ENCODE assay signal across 10 cellular contexts in the genomic region with DNA sequence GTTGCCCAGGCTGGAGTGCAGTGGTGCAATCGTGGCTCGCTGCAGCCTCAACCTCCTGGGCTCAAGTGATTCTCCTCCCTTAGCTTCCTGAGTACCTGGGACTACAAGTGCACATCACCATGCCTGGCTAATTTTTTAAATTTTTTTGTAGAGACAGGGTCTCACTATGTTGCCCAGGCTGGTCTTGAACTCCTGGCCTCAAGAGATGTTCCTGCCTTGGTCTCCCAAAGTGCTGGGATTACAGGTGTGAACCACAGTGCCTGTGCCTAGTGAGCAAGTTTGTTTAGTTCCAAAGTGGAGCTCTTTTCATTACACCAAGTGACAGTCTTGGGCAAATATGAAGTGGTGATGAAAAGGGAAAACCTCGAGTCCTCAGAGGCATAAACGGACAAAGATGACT. TPM values are rescaled to one million over a fixed set of nuclear protein-coding genes. Genes with fewer than 3 reads are reported as not detected.
DNase-seq lines count a peak whose midpoint lies in the region; ATAC-seq, FAIRE-seq and TF ChIP-seq lines count a peak whose summit lies in the region.
"Not testable (repeated sequence)": the region's sequence is repeated elsewhere in the genome, so short reads cannot be mapped to it uniquely, and the experiment has no call there.
"Had no signal": no experiment of that assay in that cellular context is flagged by ENCODE, and none has a peak within 500 bp of the region (broad histone marks: within the 10 kb centered on the region; RNA-seq: fewer than 3 reads in every experiment).

No MANE protein-coding gene starts in this region.

- not testable (repeated sequence) for H3K27me3 ChIP-seq in H9 (ENCODE audit: insufficient read depth, low read length); astrocyte (ENCODE audit: insufficient read depth, low read length); muscle layer of colon (ENCODE audit: control insufficient read depth in 1 of 2, insufficient read depth in 2 of 2, low read length in 2 of 2); psoas muscle (ENCODE audit: insufficient read depth in 3 of 3, low read length in 2 of 3)

- not testable (repeated sequence) for TF ChIP-seq POLR2A in A549 (IDR thresholded peaks at IDR 0.05; ENCODE audit: low read length)

- not testable (repeated sequence) for H2AFZ ChIP-seq in H9 (ENCODE audit: low read length); OCI-LY7 (ENCODE audit: low read length); astrocyte (ENCODE audit: low read depth, low read length)

- H4K91ac ChIP-seq in H9 (ENCODE audit: insufficient read length, low read depth, low read length), result not testable (repeated sequence)

- 94% methylated on average over 4 of the region's 4 CpGs for WGBS in A549 (ENCODE audit: missing lambda C conversion rate)
- WGBS in H9 (ENCODE audit: extremely low coverage, insufficient read length, low lambda C conversion rate), result no CpG with 5 or more reads among the region's 4 CpGs
- WGBS in psoas muscle, 3 donors, result 67 to 70% (median 70%) methylated on average over 4 of the region's 4 CpGs

- FAIRE-seq in A549 (lab: Jason Lieb, UNC); astrocyte (lab: Jason Lieb, UNC): not testable (repeated sequence)

- H3K9me3 ChIP-seq in A549; H9 (ENCODE audit: control insufficient read depth, low read depth, low read length); OCI-LY7 (ENCODE audit: low read length); astrocyte (ENCODE audit: insufficient read depth, low read depth, low read length); muscle layer of colon (ENCODE audit: low read length); psoas muscle: not testable (repeated sequence)

- not testable (repeated sequence) for TF ChIP-seq RAD21 in A549 (conservative IDR thresholded peaks at IDR 0.05 in 1 of 2, IDR thresholded peaks at IDR 0.05 in 1 of 2)

- H2AK5ac ChIP-seq in H9 (ENCODE audit: insufficient read length, low read length), result not testable (repeated sequence)

- not testable (repeated sequence) for H3K23me2 ChIP-seq in H9 (ENCODE audit: insufficient read length, low read depth, low read length, poor library complexity, severe bottlenecking)

- H3K4ac ChIP-seq in H9 (ENCODE audit: low read depth, low read length), result not testable (repeated sequence)

- intact Hi-C loops in OCI-LY7 (cut with micrococcal nuclease; ENCODE audit: unreplicated experiment), result not testable (repeated sequence)
- intact Hi-C loops in psoas muscle (cut with DNase I), result loop anchor here in 1 of 2 donors (5.0 kb wide), 1 partner anchor 110 kb away; a partner anchor contains a TSS

- ATAC-seq in A549, psoas muscle: not testable (repeated sequence)

- H3K27ac Mint-ChIP-seq in H9; activated CD4-positive, alpha-beta memory T cell treated with anti-CD3 and anti-CD28 coated beads, Interleukin-2, amount 10 ng/mL, durations not matched to agents 7 days and 5 days; astrocyte (ENCODE audit: unreplicated experiment): not testable (repeated sequence)

- peaks cover 17% of the 10 kb centered on the region; the same call in 1 of the 2 replicates for H3K79me2 ChIP-seq in H9 (ENCODE audit: insufficient read depth, low read length)
- peaks cover 38% of the 10 kb centered on the region for H3K79me2 ChIP-seq in OCI-LY7 (ENCODE audit: insufficient read depth, low read depth, low read length)
- H3K79me2 ChIP-seq in astrocyte (ENCODE audit: insufficient read depth, low read length), result peaks cover 74% of the 10 kb centered on the region

- not testable (repeated sequence) for TF ChIP-seq EP300 in A549 (IDR thresholded peaks at IDR 0.05)

- not testable (repeated sequence) for H3K36me3 ChIP-seq in OCI-LY7 (ENCODE audit: insufficient read depth, low read length); astrocyte (ENCODE audit: insufficient read depth, low read length); muscle layer of colon (ENCODE audit: insufficient read depth, low read length)
- H3K36me3 ChIP-seq in psoas muscle (ENCODE audit: insufficient read depth in 1 of 2, low read depth in 1 of 2), result peaks cover 0 to 11% of the 10 kb centered on the region in 2 donors

- H3K4me3 Mint-ChIP-seq in H9, result peak overlapping the region; percentile 91 to 92; a peak in 1 of 5 replicates
- H3K4me3 Mint-ChIP-seq in activated CD4-positive, alpha-beta memory T cell treated with anti-CD3 and anti-CD28 coated beads, Interleukin-2, amount 10 ng/mL, durations not matched to agents 7 days and 5 days, result peak overlapping the region; percentile 94
- peak overlapping the region; percentile 95 for H3K4me3 Mint-ChIP-seq in astrocyte (ENCODE audit: unreplicated experiment)

- H3K14ac ChIP-seq in H9 (ENCODE audit: insufficient read depth, low read length), result not testable (repeated sequence)

- H4K5ac ChIP-seq in H9 (ENCODE audit: insufficient read length, low read depth, low read length), result not testable (repeated sequence)

- H3K9ac ChIP-seq in H9 (ENCODE audit: extremely low read depth, insufficient read length, low read length), result not testable (repeated sequence)
- H3K9ac ChIP-seq in astrocyte (ENCODE audit: low read length) (peak overlapping the region; percentile 95), muscle layer of colon (ENCODE audit: low read length) (peak overlapping the region; percentile 79)

- H2BK12ac ChIP-seq in H9 (ENCODE audit: insufficient read length, low read depth, low read length), result not testable (repeated sequence)

- not testable (repeated sequence) for H3K27ac ChIP-seq in A549; H9 (ENCODE audit: insufficient read length, low read depth, low read length); OCI-LY7 (ENCODE audit: low read depth, low read length, poor library complexity, severe bottlenecking); astrocyte (ENCODE audit: low read depth, low read length); muscle layer of colon (ENCODE audit: low read depth, low read length); psoas muscle

- H2BK5ac ChIP-seq in H9 (ENCODE audit: insufficient read length, low read length), result not testable (repeated sequence)

- not testable (repeated sequence) for H3K79me1 ChIP-seq in H9 (ENCODE audit: insufficient read depth, low read depth, low read length, poor library complexity, severe bottlenecking)

- POLR2A ChIA-PET in A549 (lab: Yijun Ruan, JAX), result not testable (repeated sequence)
- POLR2A ChIA-PET in OCI-LY7 (lab: Charles Lee), result interaction anchor here (1.3 kb wide), 1 partner anchor 83 kb away, joined by 3 read pairs; a partner anchor contains a TSS
- POLR2A ChIA-PET in activated CD4-positive, alpha-beta memory T cell treated with anti-CD3 and anti-CD28 coated beads, Interleukin-2, amount 10 ng/mL, durations not matched to agents 7 days and 5 days (lab: Charles Lee), result interaction anchor here (0.6 to 1.4 kb wide), 5 partner anchors 9 to 258 kb away, joined by 3 to 5 read pairs (median 4); a partner anchor contains a TSS

- H3K18ac ChIP-seq in H9 (ENCODE audit: insufficient read length, low read depth, low read length), result not testable (repeated sequence)

- DNase-seq in A549 (ENCODE audit: low read depth in 1 of 2, low spot score in 1 of 2); H9; OCI-LY7 (ENCODE audit: low spot score); activated CD4-positive, alpha-beta memory T cell treated with anti-CD3 and anti-CD28 coated beads, Interleukin-2, amount 10 ng/mL, durations not matched to agents 7 days and 5 days; astrocyte (ENCODE audit: low read depth); fibroblast of pulmonary artery (ENCODE audit: low read depth); psoas muscle: not testable (repeated sequence)

- not testable (repeated sequence) for H3K56ac ChIP-seq in H9 (ENCODE audit: insufficient read length, low read depth, low read length)

- CTCF ChIA-PET in A549 (lab: Yijun Ruan, JAX), result interaction anchor here (0.6 to 1.3 kb wide), 2 partner anchors 32 to 1258 kb away, joined by 3 read pairs; no protein-coding TSS in a partner anchor
- CTCF ChIA-PET in OCI-LY7 (lab: Charles Lee; ENCODE audit: unreplicated experiment), result not testable (repeated sequence)
- CTCF ChIA-PET in activated CD4-positive, alpha-beta memory T cell treated with anti-CD3 and anti-CD28 coated beads, Interleukin-2, amount 10 ng/mL, durations not matched to agents 7 days and 5 days (lab: Charles Lee), result interaction anchor here (1.7 to 2.1 kb wide), 2 partner anchors 32 to 487 kb away, joined by 8 to 9 read pairs; no protein-coding TSS in a partner anchor

- H3K27me3 Mint-ChIP-seq in H9 (ENCODE audit: low read depth), result peaks cover 10% of the 10 kb centered on the region
- H3K27me3 Mint-ChIP-seq in activated CD4-positive, alpha-beta memory T cell treated with anti-CD3 and anti-CD28 coated beads, Interleukin-2, amount 10 ng/mL, durations not matched to agents 7 days and 5 days; astrocyte (ENCODE audit: low read depth, unreplicated experiment): not testable (repeated sequence)

- not testable (repeated sequence) for H2BK15ac ChIP-seq in H9 (ENCODE audit: low read depth, low read length)

- not testable (repeated sequence) for H2BK20ac ChIP-seq in H9 (ENCODE audit: low read depth, low read length, poor library complexity, severe bottlenecking)

- H4K8ac ChIP-seq in H9 (replicated peaks; ENCODE audit: insufficient read length, low read depth, low read length), result not testable (repeated sequence)

- H3K4me3 ChIP-seq in A549, result not testable (repeated sequence)
- H3K4me3 ChIP-seq in OCI-LY7 (ENCODE audit: low read depth, low read length, poor library complexity, severe bottlenecking) (peak overlapping the region; percentile 83), astrocyte (ENCODE audit: insufficient read depth, low read depth, low read length) (peak overlapping the region; percentile 89), fibroblast of pulmonary artery (replicated peaks; ENCODE audit: low read depth, low read length) (peak overlapping the region; percentile 78), muscle layer of colon (ENCODE audit: low read depth in 1 of 2, low read length in 2 of 2) (peak overlapping the region in 1 of 2 donors; percentile 94), psoas muscle (peak overlapping the region; percentile 81)

- peaks cover 11 to 16% of the 10 kb centered on the region in 2 experiments for H3K4me1 Mint-ChIP-seq in H9
- peaks cover 51% of the 10 kb centered on the region for H3K4me1 Mint-ChIP-seq in activated CD4-positive, alpha-beta memory T cell treated with anti-CD3 and anti-CD28 coated beads, Interleukin-2, amount 10 ng/mL, durations not matched to agents 7 days and 5 days
- peaks cover 17% of the 10 kb centered on the region for H3K4me1 Mint-ChIP-seq in astrocyte (ENCODE audit: low read depth, unreplicated experiment)

- not testable (repeated sequence) for BruUV-seq in OCI-LY7 (replicated peaks; lab: Mats Ljungman, UMichigan)

- H2BK120ac ChIP-seq in H9 (ENCODE audit: low read depth, low read length, poor library complexity, severe bottlenecking), result not testable (repeated sequence)

- H3K9me3 Mint-ChIP-seq in H9; activated CD4-positive, alpha-beta memory T cell treated with anti-CD3 and anti-CD28 coated beads, Interleukin-2, amount 10 ng/mL, durations not matched to agents 7 days and 5 days; astrocyte (ENCODE audit: unreplicated experiment): not testable (repeated sequence)

- not testable (repeated sequence) for H3T11ph ChIP-seq in H9 (ENCODE audit: low read length)

- H3K9me2 ChIP-seq in OCI-LY7 (ENCODE audit: insufficient read depth, low read length), result not testable (repeated sequence)

- H4K20me1 ChIP-seq in H9 (ENCODE audit: control insufficient read depth, insufficient read depth, insufficient read length); OCI-LY7 (ENCODE audit: insufficient read depth, low read length): not testable (repeated sequence)
- peaks cover 58% of the 10 kb centered on the region for H4K20me1 ChIP-seq in astrocyte (ENCODE audit: insufficient read depth, low read length)

- peaks cover 11% of the 10 kb centered on the region; the same call in 2 of the 3 replicates for H3K4me1 ChIP-seq in A549
- H3K4me1 ChIP-seq in H9 (ENCODE audit: insufficient read depth, low read length), result not testable (repeated sequence)
- H3K4me1 ChIP-seq in OCI-LY7 (ENCODE audit: insufficient read depth, low read length, poor library complexity, severe bottlenecking), result peaks cover 10% of the 10 kb centered on the region
- H3K4me1 ChIP-seq in astrocyte (ENCODE audit: insufficient read depth, low read length), result peaks cover 31% of the 10 kb centered on the region
- H3K4me1 ChIP-seq in muscle layer of colon (ENCODE audit: insufficient read depth, low read length), result peaks cover 26% of the 10 kb centered on the region
- H3K4me1 ChIP-seq in psoas muscle, result peaks cover 35% of the 10 kb centered on the region

- H3K36me3 Mint-ChIP-seq in H9 (ENCODE audit: insufficient read depth in 1 of 3, low read depth in 3 of 3), result peaks cover 1 to 14% (median 6%) of the 10 kb centered on the region in 3 experiments; a peak in 6 of 7 replicates
- peaks cover 22% of the 10 kb centered on the region for H3K36me3 Mint-ChIP-seq in activated CD4-positive, alpha-beta memory T cell treated with anti-CD3 and anti-CD28 coated beads, Interleukin-2, amount 10 ng/mL, durations not matched to agents 7 days and 5 days (ENCODE audit: low read depth)
- not testable (repeated sequence) for H3K36me3 Mint-ChIP-seq in astrocyte (ENCODE audit: low read depth, unreplicated experiment)

- H3K4me2 ChIP-seq in A549 (peak overlapping the region; percentile 97), OCI-LY7 (ENCODE audit: low read length) (peak overlapping the region; percentile 78), astrocyte (ENCODE audit: low read length) (peak overlapping the region; percentile 94)
- not testable (repeated sequence) for H3K4me2 ChIP-seq in H9 (ENCODE audit: insufficient read depth, insufficient read length, low read length)

- H3K23ac ChIP-seq in H9 (ENCODE audit: insufficient read length, low read depth, low read length), result not testable (repeated sequence)

- not testable (repeated sequence) for TF ChIP-seq CTCF in A549 (IDR thresholded peaks at IDR 0.05); H9 (conservative IDR thresholded peaks at IDR 0.05); OCI-LY7 (conservative IDR thresholded peaks at IDR 0.05; ENCODE audit: low read length); astrocyte (IDR thresholded peaks at IDR 0.05; ENCODE audit: insufficient read depth, low read depth, low read length); fibroblast of pulmonary artery (IDR thresholded peaks at IDR 0.05; ENCODE audit: low read length, missing control alignments); psoas muscle (IDR thresholded peaks at IDR 0.05)

RNA-seq across cellular contexts. Expression of a gene that starts 2.1 kb away (rescaled TPM):
- polyA plus RNA-seq in A549 (2011; rRNA removed) (138 and 148 TPM in 2 replicates), A549 (2017; fragmentation: RNase III; extraction: RNeasy Plus Mini Kit Qiagen cat#74134 plus additional on column Dnase treatment) (241 to 277 TPM (median 248 TPM) in 3 replicates), psoas muscle (100 to 1,000 TPM; 224 to 350 (median 264) TPM)
- polyA plus RNA-seq in A549 (2012; cell fraction: cytosol; rRNA removed), result 270 and 298 TPM in 2 replicates
- polyA plus RNA-seq in A549 (2012; cell fraction: nucleus; rRNA removed), result 179 and 187 TPM in 2 replicates
- polyA minus RNA-seq in A549 (2011; rRNA and poly(A)+ RNA removed), result 27.2 and 43.9 TPM in 2 replicates
- total RNA-seq in H9 (2021) (247 and 260 TPM in 2 replicates), OCI-LY7 (2022) (95.7 and 106 TPM in 2 replicates), astrocyte (251 and 285 TPM in 2 replicates), psoas muscle (100 to 1,000 TPM; 223 to 309 (median 252) TPM)
- total RNA-seq in OCI-LY7 (2014; rRNA removed; shearing (Covaris generic)), result 21.6 and 53.3 TPM in 2 replicates
- 100 to 1,000 TPM; 204 to 210 TPM for total RNA-seq in activated CD4-positive, alpha-beta memory T cell treated with anti-CD3 and anti-CD28 coated beads, Interleukin-2, amount 10 ng/mL, durations not matched to agents 7 days and 5 days

RNA-seq across cellular contexts. Expression of a gene that starts 13.9 kb away (rescaled TPM):
- polyA plus RNA-seq in A549 (2011; rRNA removed) (not detected in 2 replicates), A549 (2017; fragmentation: RNase III; extraction: RNeasy Plus Mini Kit Qiagen cat#74134 plus additional on column Dnase treatment) (not detected in 3 replicates), psoas muscle (1 to 10 TPM in 2 of 3 donors, under 1 TPM in 1; 0.61 to 7.2 (median 2.2) TPM)
- polyA plus RNA-seq in A549 (2012; cell fraction: cytosol; rRNA removed), result not detected in 2 replicates
- polyA plus RNA-seq in A549 (2012; cell fraction: nucleus; rRNA removed), result not detected in 2 replicates
- polyA minus RNA-seq in A549 (2011; rRNA and poly(A)+ RNA removed), result not detected in 2 replicates
- total RNA-seq in H9 (2021) (not detected in 2 replicates), OCI-LY7 (2022) (not detected in 2 replicates), astrocyte (not detected in 2 replicates), psoas muscle (1 to 10 TPM in 2 of 4 donors, under 1 TPM in 2; 0.24 to 5.6 (median 1.6) TPM)
- total RNA-seq in OCI-LY7 (2014; rRNA removed; shearing (Covaris generic)), result not detected in 2 replicates
- not detected for total RNA-seq in activated CD4-positive, alpha-beta memory T cell treated with anti-CD3 and anti-CD28 coated beads, Interleukin-2, amount 10 ng/mL, durations not matched to agents 7 days and 5 days
- total RNA-seq: occipital lobe, transverse colon had no signal

RNA-seq across cellular contexts. Expression of a gene that starts 54.5 kb away (rescaled TPM):
- polyA plus RNA-seq in A549 (2011; rRNA removed) (3.2 and 3.6 TPM in 2 replicates), A549 (2017; fragmentation: RNase III; extraction: RNeasy Plus Mini Kit Qiagen cat#74134 plus additional on column Dnase treatment) (2.4 to 2.7 TPM (median 2.6 TPM) in 3 replicates), psoas muscle (under 1 TPM; 0.12 to 0.27 (median 0.18) TPM)
- polyA plus RNA-seq in A549 (2012; cell fraction: cytosol; rRNA removed), result 2.6 and 2.8 TPM in 2 replicates
- polyA plus RNA-seq in A549 (2012; cell fraction: nucleus; rRNA removed), result 0.92 and 1.0 TPM in 2 replicates
- 1.6 and 3.2 TPM in 2 replicates for polyA minus RNA-seq in A549 (2011; rRNA and poly(A)+ RNA removed)
- total RNA-seq in H9 (2021) (12.5 and 13.8 TPM in 2 replicates), OCI-LY7 (2022) (not detected in 2 replicates), astrocyte (1.0 and 1.1 TPM in 2 replicates), psoas muscle (under 1 TPM in 2 of 4 donors, not detected in 2; 0.18 to 0.32 TPM)
- total RNA-seq in OCI-LY7 (2014; rRNA removed; shearing (Covaris generic)), result not detected in 2 replicates
- total RNA-seq in activated CD4-positive, alpha-beta memory T cell treated with anti-CD3 and anti-CD28 coated beads, Interleukin-2, amount 10 ng/mL, durations not matched to agents 7 days and 5 days, result under 1 TPM; 0.15 to 0.45 TPM
